In genomic region chr5:134462047-134462575, GRCh38 we compare ENCODE assay signal across 19 cellular contexts. TPM values are rescaled to one million over a fixed set of nuclear protein-coding genes. Genes with fewer than 3 reads are reported as not detected.
DNase-seq lines count a peak whose midpoint lies in the region; ATAC-seq and TF ChIP-seq lines count a peak whose summit lies in the region.
"Had no signal": no experiment of that assay in that cellular context is flagged by ENCODE, and none has a peak within 500 bp of the region (broad histone marks: within the 10 kb centered on the region; RNA-seq: fewer than 3 reads in every experiment).

No MANE protein-coding gene starts in this region.

- peak overlapping the region; percentile 4; the same call in 1 of the 2 replicates for H2AK5ac ChIP-seq in IMR-90 (ENCODE audit: low read depth, low read length)

- H4K5ac ChIP-seq in IMR-90 (ENCODE audit: low read depth, low read length): no peak overlapping the region

- no peaks in the 10 kb centered on the region for H3K27me3 ChIP-seq in heart left ventricle
- no peaks in the 10 kb centered on the region for H3K27me3 ChIP-seq in IMR-90 (ENCODE audit: control insufficient read depth, insufficient read depth, low read length)
- no peaks in the 10 kb centered on the region for H3K27me3 ChIP-seq in gastrocnemius medialis

- TF ChIP-seq CTCF in heart left ventricle (IDR thresholded peaks at IDR 0.05) (no peak), IMR-90 (conservative IDR thresholded peaks at IDR 0.05; ENCODE audit: low read depth, low read length) (no peak), gastrocnemius medialis (IDR thresholded peaks at IDR 0.05 in 4 of 5, conservative IDR thresholded peaks at IDR 0.05 in 1 of 5) (no peak)

- no peak overlapping the region for H3K18ac ChIP-seq in IMR-90 (ENCODE audit: low read depth, low read length)

- WGBS in heart left ventricle, 4 donors: 62 to 82% (median 72%) methylated on average over 2 of the region's 2 CpGs
- WGBS in IMR-90 (ENCODE audit: extremely low coverage in 2 of 2, insufficient read length in 1 of 2), 2 experiments: 100% methylated on average over 1 of the region's 2 CpGs; no CpG with 5 or more reads in 1 of the 2 experiments

- peaks cover 0 to 3% of the 10 kb centered on the region in 2 experiments; a peak in 1 of 4 replicates for H3K79me1 ChIP-seq in IMR-90 (ENCODE audit: low read depth in 1 of 2, low read length in 2 of 2)

- H3K27ac ChIP-seq in heart left ventricle (peak overlapping the region in 1 of 12 donors; percentile 23), IMR-90 (ENCODE audit: insufficient read depth, low read length) (no peak overlapping the region), gastrocnemius medialis (peak overlapping the region; percentile 44 to 99 (median 56))
- H3K27ac ChIP-seq: GM23248, HL-60 had no signal

- H2AFZ ChIP-seq in IMR-90 (replicated peaks; ENCODE audit: low read length, poor library complexity): no peak overlapping the region
- H2AFZ ChIP-seq: GM23248 had no signal

- no peak overlapping the region for H3K56ac ChIP-seq in IMR-90 (ENCODE audit: extremely low read depth, insufficient read depth, low read length)

- no TSS peak for BruUV-seq in IMR-90 (replicated peaks; lab: Mats Ljungman, UMichigan)

- CTCF ChIA-PET in IMR-90 (lab: Yijun Ruan, JAX): no interaction called here

- DNase-seq in cardiac septum (ENCODE audit: low spot score) (peak; percentile 33), heart left ventricle (no peak), IMR-90 (no peak), left kidney (ENCODE audit: low read depth, low spot score) (peak; percentile 54), gastrocnemius medialis (no peak), SIG-M5 (lab: John Stamatoyannopoulos, UW) (no peak), NCI-H345 treated with DMSO at 0.1 percent for 48 hours (lab: John Stamatoyannopoulos, UW; ENCODE audit: unreplicated experiment) (no peak)
- DNase-seq: CD4-positive, alpha-beta memory T cell; DND-41; GF-D8; GM23248; HFFc6; KG1; NCI-H1092; NCI-H1694; NCI-H524 treated with DMSO at 0.1 percent for 48 hours had no signal

- ATAC-seq in heart left ventricle: no peak
- no peak for ATAC-seq in IMR-90 (ENCODE audit: low read depth)
- no peak for ATAC-seq in gastrocnemius medialis
- ATAC-seq in HG03175 (IDR thresholded peaks at IDR 0.05; ENCODE audit: unreplicated experiment): no peak
- ATAC-seq: A549 had no signal

- no peak overlapping the region for H4K8ac ChIP-seq in IMR-90 (ENCODE audit: low read depth in 2 of 2, low read length in 2 of 2)

- H3K9me1 ChIP-seq in IMR-90 (ENCODE audit: insufficient read depth, low read length): peaks cover 24% of the 10 kb centered on the region

- no peak overlapping the region for H3K14ac ChIP-seq in IMR-90 (replicated peaks; ENCODE audit: low read depth, low read length)

- no peak overlapping the region for H2BK20ac ChIP-seq in IMR-90 (ENCODE audit: low read depth, low read length)

- H3K23ac ChIP-seq in IMR-90 (ENCODE audit: low read depth, low read length): no peak overlapping the region

- H2BK5ac ChIP-seq in IMR-90 (ENCODE audit: low read depth, low read length, poor library complexity, severe bottlenecking): no peak overlapping the region

- peaks cover 3 to 58% (median 37%) of the 10 kb centered on the region in 12 donors for H3K4me1 ChIP-seq in heart left ventricle
- peaks cover 23% of the 10 kb centered on the region for H3K4me1 ChIP-seq in IMR-90 (ENCODE audit: control insufficient read depth, insufficient read depth, low read length)
- H3K4me1 ChIP-seq in gastrocnemius medialis: peaks cover 43 to 55% of the 10 kb centered on the region in 2 donors

- H3K9me3 ChIP-seq in heart left ventricle: no peaks in the 10 kb centered on the region
- no peaks in the 10 kb centered on the region for H3K9me3 ChIP-seq in IMR-90 (ENCODE audit: control insufficient read depth, insufficient read depth, low read length)
- H3K9me3 ChIP-seq in gastrocnemius medialis: no peaks in the 10 kb centered on the region
- H3K9me3 ChIP-seq: A549 had no signal

- no peak for TF ChIP-seq POLR2A in heart left ventricle (IDR thresholded peaks at IDR 0.05)
- no peak for TF ChIP-seq POLR2A in IMR-90 (IDR thresholded peaks at IDR 0.05; ENCODE audit: low read depth, low read length)
- TF ChIP-seq POLR2A in gastrocnemius medialis (IDR thresholded peaks at IDR 0.05): no peak

- dilution Hi-C loops in IMR-90 (cut with HindIII; ENCODE audit: low sequenced_read_pairs, unreplicated experiment): no loop called here

- no peak overlapping the region for H4K91ac ChIP-seq in IMR-90 (ENCODE audit: insufficient read depth, low read depth, low read length)

- H3K4me3 ChIP-seq in heart left ventricle (no peak overlapping the region), IMR-90 (ENCODE audit: insufficient read depth, low read depth, low read length) (no peak overlapping the region), gastrocnemius medialis (no peak overlapping the region)
- H3K4me3 ChIP-seq: A549, GM23248 had no signal

- H3K4me2 ChIP-seq in IMR-90 (ENCODE audit: low read depth, low read length): no peak overlapping the region
- H3K4me2 ChIP-seq: A549 had no signal

- no peak overlapping the region for H2BK15ac ChIP-seq in IMR-90 (ENCODE audit: low read depth, low read length)

- in situ Hi-C loops in IMR-90 (cut with MboI; ENCODE audit: low sequenced_read_pairs): no loop called here
- in situ Hi-C loops in gastrocnemius medialis (cut with MboI; ENCODE audit: low sequenced_read_pairs in 4 of 4): loop anchor here in 2 of 4 donors (10.0 kb wide), 1 partner anchor 53 kb away; no protein-coding TSS in a partner anchor

- H2BK120ac ChIP-seq in IMR-90 (ENCODE audit: low read depth, low read length): no peak overlapping the region

- no peak for TF ChIP-seq RAD21 in IMR-90 (IDR thresholded peaks at IDR 0.05; ENCODE audit: low read length)

- H3K36me3 ChIP-seq in heart left ventricle: no peaks in the 10 kb centered on the region
- H3K36me3 ChIP-seq in IMR-90 (ENCODE audit: control insufficient read depth, insufficient read depth, low read length): no peaks in the 10 kb centered on the region
- H3K36me3 ChIP-seq in gastrocnemius medialis: no peaks in the 10 kb centered on the region

- POLR2A ChIA-PET in IMR-90 (lab: Charles Lee; ENCODE audit: unreplicated experiment): no interaction called here

- no peak overlapping the region; the same call in 1 of the 2 replicates for H3K4ac ChIP-seq in IMR-90 (ENCODE audit: low read depth, low read length)

- H3K9ac ChIP-seq in IMR-90 (ENCODE audit: low read depth, low read length): no peak overlapping the region
- H3K9ac ChIP-seq: GM23248 had no signal

- no peaks in the 10 kb centered on the region for H4K20me1 ChIP-seq in IMR-90 (ENCODE audit: insufficient read depth, low read length)

- intact Hi-C loops in cardiac septum (cut with DNase I): no loop called here
- intact Hi-C loops in heart left ventricle (cut with DNase I): no loop called here
- intact Hi-C loops in IMR-90 (cut with micrococcal nuclease): no loop called here
- intact Hi-C loops in gastrocnemius medialis (cut with DNase I; ENCODE audit: low total_unique reads): no loop called here

- no peak overlapping the region for H2AK9ac ChIP-seq in IMR-90 (replicated peaks; ENCODE audit: low read depth, low read length, poor library complexity)

TF ChIP-seq in IMR-90, 13 proteins besides CTCF, POLR2A, EP300 and RAD21:
- TF ChIP-seq ELK1 (IDR thresholded peaks at IDR 0.05; ENCODE audit: borderline replicate concordance, low read depth, low read length): no peak
- no peak for TF ChIP-seq NFE2L2 (IDR thresholded peaks at IDR 0.05; ENCODE audit: low read depth, low read length)
- no peak for TF ChIP-seq RFX5 (IDR thresholded peaks at IDR 0.05; ENCODE audit: low read depth, low read length)
- no peak for TF ChIP-seq FOS (IDR thresholded peaks at IDR 0.05; ENCODE audit: low read depth, low read length)
- TF ChIP-seq USF2 (IDR thresholded peaks at IDR 0.05; ENCODE audit: low read depth, low read length): no peak

RNA-seq across cellular contexts. Expression of gene CDKN2AIPNL, which starts 50.4 kb away (rescaled TPM):
- total RNA-seq in cardiac septum (27.2 TPM), heart left ventricle (10 to 100 TPM; 26.6 to 38.4 (median 32.3) TPM), IMR-90 (2012; rRNA removed) (18.1 and 27.5 TPM in 2 replicates), gastrocnemius medialis (10 to 100 TPM; 23.6 to 58.5 (median 37.4) TPM)
- polyA plus RNA-seq in heart left ventricle (10 to 100 TPM; 45.1 to 87.5 TPM), IMR-90 (2012; rRNA removed) (11.1 and 14.0 TPM in 2 replicates)
- polyA plus RNA-seq in IMR-90 (2012; cell fraction: cytosol; rRNA removed): 10.8 and 11.5 TPM in 2 replicates
- 2.3 and 5.1 TPM in 2 replicates for polyA plus RNA-seq in IMR-90 (2012; cell fraction: nucleus; rRNA removed; ENCODE audit: low replicate concordance)

Comparison
In these comparisons a context has a peak if more than half of its experiments do, and no peak if none do; other contexts are left out.
1. DNase-seq: peak in cardiac septum (single experiment) and left kidney (single experiment); none in heart left ventricle (0 of 5), IMR-90 (single experiment), gastrocnemius medialis (0 of 2), SIG-M5 (single experiment) and NCI-H345 treated with DMSO at 0.1 percent for 48 hours (single experiment).